In genomic region chr6:124738496-124738895, GRCh38 we compare ENCODE assay signal across 32 cellular contexts.
"Had no signal": no experiment of that assay in that cellular context is flagged by ENCODE, and none has a peak within 500 bp of the region (broad histone marks: within the 10 kb centered on the region; RNA-seq: fewer than 3 reads in every experiment).

No MANE protein-coding gene starts in this region.

- H3K4me3 Mint-ChIP-seq: activated CD8-positive, alpha-beta T cell treated with anti-CD3 and anti-CD28 coated beads for 36 hours; activated naive CD4-positive, alpha-beta T cell treated with anti-CD3 and anti-CD28 coated beads, Interleukin-2, amount 50 U/mL, for 24 hours; activated naive CD8-positive, alpha-beta T cell treated with anti-CD3 and anti-CD28 coated beads, Interleukin-2, amount 10 ng/mL, durations not matched to agents 7 days and 5 days; activated T-cell treated with anti-CD3 and anti-CD28 coated beads, Interleukin-2, amount 50 U/mL, for 72 hours; central memory CD8-positive, alpha-beta T cell had no signal

- H3K36me3 Mint-ChIP-seq: activated naive CD4-positive, alpha-beta T cell treated with anti-CD3 and anti-CD28 coated beads, Interleukin-2, amount 50 U/mL, for 24 hours; activated naive CD8-positive, alpha-beta T cell treated with anti-CD3 and anti-CD28 coated beads, Interleukin-2, amount 10 ng/mL, durations not matched to agents 7 days and 5 days had no signal

- DNase-seq: activated CD4-positive, alpha-beta T cell treated with anti-CD3 and anti-CD28 coated beads for 1 hour; activated CD4-positive, alpha-beta T cell treated with anti-CD3 and anti-CD28 coated beads for 48 hours; activated CD4-positive, CD25-positive, alpha-beta regulatory T cell; activated CD8-positive, alpha-beta T cell treated with anti-CD3 and anti-CD28 coated beads for 36 hours; activated gamma-delta T cell; activated naive CD4-positive, alpha-beta T cell treated with Interleukin-2 at 50 U/mL for 16 hours; activated naive CD8-positive, alpha-beta T cell treated with anti-CD3 and anti-CD28 coated beads, Interleukin-2, amount 10 ng/mL, durations not matched to agents 7 days and 5 days; activated T-cell treated with anti-CD3 and anti-CD28 coated beads, Interleukin-2, amount 50 U/mL, for 1 hour; activated T-cell treated with anti-CD3 and anti-CD28 coated beads, Interleukin-2, amount 50 U/mL, for 72 hours; Karpas-422; KBM-7; MG63; NCI-H1048; NCI-H1105 treated with DMSO at 0.1 percent for 48 hours; NCI-H1436; NCI-H1694 treated with DMSO at 0.1 percent for 48 hours; NCI-H2029; NCI-H2171; NCI-H446; NCI-H510A treated with DMSO at 0.1 percent for 48 hours; NCI-H526 treated with DMSO at 0.1 percent for 48 hours; NCI-H774; SHP77; SJCRH30; T1000; WERI-Rb-1 had no signal

- H3K27ac ChIP-seq: cardiac muscle cell, SJCRH30, SK-N-MC, WERI-Rb-1 had no signal

- H3K9me3 ChIP-seq: MG63, SJCRH30 had no signal

- H3K27me3 Mint-ChIP-seq: activated CD8-positive, alpha-beta T cell treated with anti-CD3 and anti-CD28 coated beads for 36 hours; activated naive CD4-positive, alpha-beta T cell treated with anti-CD3 and anti-CD28 coated beads, Interleukin-2, amount 50 U/mL, for 24 hours; activated naive CD8-positive, alpha-beta T cell treated with anti-CD3 and anti-CD28 coated beads, Interleukin-2, amount 10 ng/mL, durations not matched to agents 7 days and 5 days; central memory CD8-positive, alpha-beta T cell had no signal

- H3K4me1 ChIP-seq: SJCRH30 had no signal

- H3K27ac Mint-ChIP-seq: activated CD8-positive, alpha-beta T cell treated with anti-CD3 and anti-CD28 coated beads for 36 hours; activated naive CD4-positive, alpha-beta T cell treated with anti-CD3 and anti-CD28 coated beads, Interleukin-2, amount 50 U/mL, for 24 hours; activated naive CD8-positive, alpha-beta T cell treated with anti-CD3 and anti-CD28 coated beads, Interleukin-2, amount 10 ng/mL, durations not matched to agents 7 days and 5 days; activated T-cell treated with anti-CD3 and anti-CD28 coated beads, Interleukin-2, amount 50 U/mL, for 72 hours; activated T-helper 2 cell treated with anti-CD3 and anti-CD28 coated beads, Interferon-gamma antibody, Interleukin-2, Interleukin-4, amounts not matched to agents 10 μg/mL and 5 μg/mL and 100 μg/mL, durations not matched to agents 14 hours and 24 hours and 36 hours had no signal

- ATAC-seq: activated CD8-positive, alpha-beta T cell treated with anti-CD3 and anti-CD28 coated beads for 36 hours; activated T-cell treated with anti-CD3 and anti-CD28 coated beads, Interleukin-2, amount 50 U/mL, for 72 hours; Panc1 had no signal

- H3K4me1 Mint-ChIP-seq: activated naive CD4-positive, alpha-beta T cell treated with anti-CD3 and anti-CD28 coated beads, Interleukin-2, amount 50 U/mL, for 24 hours; activated naive CD8-positive, alpha-beta T cell treated with anti-CD3 and anti-CD28 coated beads, Interleukin-2, amount 10 ng/mL, durations not matched to agents 7 days and 5 days; central memory CD8-positive, alpha-beta T cell had no signal

- H3K4me3 ChIP-seq: cardiac muscle cell, MG63, SJCRH30, SK-N-MC had no signal

- H3K9me3 Mint-ChIP-seq: activated naive CD4-positive, alpha-beta T cell treated with anti-CD3 and anti-CD28 coated beads, Interleukin-2, amount 50 U/mL, for 24 hours; activated naive CD8-positive, alpha-beta T cell treated with anti-CD3 and anti-CD28 coated beads, Interleukin-2, amount 10 ng/mL, durations not matched to agents 7 days and 5 days; activated T-helper 2 cell treated with anti-CD3 and anti-CD28 coated beads, Interferon-gamma antibody, Interleukin-2, Interleukin-4, amounts not matched to agents 10 μg/mL and 5 μg/mL and 100 μg/mL, durations not matched to agents 14 hours and 24 hours and 36 hours had no signal

- H3K36me3 ChIP-seq: cardiac muscle cell, MG63, SJCRH30, WERI-Rb-1 had no signal

- H3K27me3 ChIP-seq: cardiac muscle cell, MG63, SJCRH30 had no signal
